ENCODE assay signal across 26 cellular contexts in genomic region chr14:26424537-26424936, GRCh38.
"Had no signal": no experiment of that assay in that cellular context is flagged by ENCODE, and none has a peak within 500 bp of the region (broad histone marks: within the 10 kb centered on the region; RNA-seq: fewer than 3 reads in every experiment).

No MANE protein-coding gene starts in this region.

- H3K36me3 ChIP-seq: colonic mucosa, esophagus muscularis mucosa, esophagus squamous epithelium, gastrocnemius medialis, gastroesophageal sphincter, heart left ventricle, heart right ventricle had no signal

- H3K4me1 ChIP-seq: colonic mucosa, esophagus muscularis mucosa, esophagus squamous epithelium, foreskin keratinocyte, gastrocnemius medialis, gastroesophageal sphincter had no signal

- H3K27ac ChIP-seq: colonic mucosa, coronary artery, dorsolateral prefrontal cortex, epithelial cell of prostate, esophagus muscularis mucosa, esophagus squamous epithelium, foreskin keratinocyte, gastrocnemius medialis, gastroesophageal sphincter, heart left ventricle, heart right ventricle had no signal

- DNase-seq: colonic mucosa; cortex of kidney; dermis blood vessel endothelial cell; dorsolateral prefrontal cortex; effector CD4-positive, alpha-beta T cell; effector CD8-positive, alpha-beta T cell; effector memory CD4-positive, alpha-beta T cell; effector memory CD8-positive, alpha-beta T cell; endodermal cell; erythroblast; esophagus squamous epithelium; foreskin fibroblast; foreskin keratinocyte; foreskin melanocyte; gastrocnemius medialis; glutamatergic neuron; head of caudate nucleus; heart left ventricle; heart right ventricle had no signal

- H3K27me3 ChIP-seq: colonic mucosa, dorsolateral prefrontal cortex, esophagus muscularis mucosa, esophagus squamous epithelium, foreskin keratinocyte, gastrocnemius medialis, gastroesophageal sphincter, heart left ventricle, heart right ventricle had no signal

- FAIRE-seq: colon, endothelial cell of umbilical vein had no signal

- ATAC-seq: effector memory CD8-positive, alpha-beta T cell; esophagus mucosa; foreskin keratinocyte; gastrocnemius medialis; gastroesophageal sphincter; heart left ventricle; heart right ventricle had no signal

- H3K9me3 ChIP-seq: colonic mucosa, esophagus muscularis mucosa, esophagus squamous epithelium, gastrocnemius medialis, gastroesophageal sphincter, heart left ventricle, heart right ventricle had no signal

- H3K4me3 ChIP-seq: colonic mucosa, coronary artery, dorsolateral prefrontal cortex, esophagus muscularis mucosa, esophagus squamous epithelium, gastrocnemius medialis, gastroesophageal sphincter, heart left ventricle, heart right ventricle had no signal
